In genomic region chr3:108099203-108099602, GRCh38 we compare ENCODE assay signal across 1 cellular context.
TF ChIP-seq lines count a peak whose summit lies in the region.

No MANE protein-coding gene starts in this region.

TF ChIP-seq in K562, 482 proteins besides CTCF, POLR2A, EP300 and RAD21 (continued from another document):
- TF ChIP-seq THRA (IDR thresholded peaks at IDR 0.05) (no peak), MEIS2 (IDR thresholded peaks at IDR 0.05; ENCODE audit: partially characterized antibody) (peak; percentile 74), RBM17 (IDR thresholded peaks at IDR 0.05; ENCODE audit: borderline replicate concordance, low read depth, low read length) (no peak), SREBF2 (CRISPR knock-in tag; IDR thresholded peaks at IDR 0.05) (no peak), SRSF9 (IDR thresholded peaks at IDR 0.05; ENCODE audit: borderline replicate concordance, low read depth, low read length) (no peak), HOMEZ (CRISPR knock-in tag; IDR thresholded peaks at IDR 0.05) (no peak), ZNF431 (CRISPR knock-in tag; IDR thresholded peaks at IDR 0.05) (no peak), ARID4B (CRISPR knock-in tag; IDR thresholded peaks at IDR 0.05) (no peak), ZNF212 (CRISPR knock-in tag; IDR thresholded peaks at IDR 0.05) (no peak), HDGF (IDR thresholded peaks at IDR 0.05) (no peak), ZBTB33 (CRISPR knock-in tag; IDR thresholded peaks at IDR 0.05) (peak; percentile 45; the same call in 1 of the 2 replicates), CBFA2T3 (IDR thresholded peaks at IDR 0.05) (peak; percentile 55), RFX1 (IDR thresholded peaks at IDR 0.05) (peak; percentile 28; the same call in 1 of the 2 replicates), NFYB (IDR thresholded peaks at IDR 0.05; ENCODE audit: extremely low read depth, insufficient read length) (no peak), ILK (tag; IDR thresholded peaks at IDR 0.05; ENCODE audit: borderline replicate concordance, low read depth) (no peak), SRSF1 (IDR thresholded peaks at IDR 0.05; ENCODE audit: low read depth, low read length) (no peak)
